1 cellular context compared by ENCODE assay signal in the genomic region with DNA sequence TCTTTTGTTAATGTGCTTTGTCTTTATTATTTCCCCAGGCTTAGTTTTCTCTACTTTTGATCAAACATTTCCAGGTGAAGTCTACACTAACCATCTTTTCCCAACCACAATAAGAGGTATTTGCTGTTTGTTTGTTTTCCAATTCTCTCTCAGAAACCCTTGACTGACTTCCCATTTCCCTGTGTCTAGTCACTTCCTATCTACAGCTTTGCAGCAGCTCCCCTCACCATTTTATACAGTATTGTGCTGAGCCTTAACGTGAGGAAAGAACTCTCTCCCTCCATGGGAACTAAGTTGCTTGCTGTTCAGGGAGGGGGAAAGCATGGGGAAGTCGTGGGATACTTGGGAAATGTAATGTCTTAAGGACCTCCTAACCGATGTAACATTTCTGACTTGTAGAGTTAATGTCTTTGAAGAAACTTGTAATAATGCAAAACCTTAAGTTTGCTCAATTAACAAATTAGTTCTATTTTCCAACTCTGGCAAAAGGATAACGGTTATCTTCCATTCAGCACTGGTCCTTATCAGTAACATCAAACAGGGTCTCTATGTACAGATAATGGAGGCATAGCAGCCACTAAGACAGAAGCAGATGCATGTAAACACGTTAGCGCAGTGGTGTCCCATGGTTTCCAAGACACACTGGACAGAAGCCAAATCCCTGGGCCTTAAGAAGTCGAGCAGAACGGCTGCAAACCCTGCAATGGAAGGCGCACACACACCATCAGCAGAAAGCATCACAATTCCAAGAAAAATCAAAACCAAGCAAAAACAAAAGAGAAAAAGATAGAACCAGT.
TF ChIP-seq lines count a peak whose summit lies in the region.

No MANE protein-coding gene starts in this region.

TF ChIP-seq in GM23338, 12 proteins besides CTCF, POLR2A, EP300 and RAD21:
- TF ChIP-seq ZNF462 (CRISPR knock-in tag; IDR thresholded peaks at IDR 0.05): no peak
- no peak for TF ChIP-seq POLR2AphosphoS5 (IDR thresholded peaks at IDR 0.05; ENCODE audit: low read depth)
- TF ChIP-seq NANOG (IDR thresholded peaks at IDR 0.05; ENCODE audit: borderline replicate concordance): no peak
- no peak for TF ChIP-seq STAT1 (IDR thresholded peaks at IDR 0.05; ENCODE audit: unreplicated experiment)
- TF ChIP-seq, protein P1, sequence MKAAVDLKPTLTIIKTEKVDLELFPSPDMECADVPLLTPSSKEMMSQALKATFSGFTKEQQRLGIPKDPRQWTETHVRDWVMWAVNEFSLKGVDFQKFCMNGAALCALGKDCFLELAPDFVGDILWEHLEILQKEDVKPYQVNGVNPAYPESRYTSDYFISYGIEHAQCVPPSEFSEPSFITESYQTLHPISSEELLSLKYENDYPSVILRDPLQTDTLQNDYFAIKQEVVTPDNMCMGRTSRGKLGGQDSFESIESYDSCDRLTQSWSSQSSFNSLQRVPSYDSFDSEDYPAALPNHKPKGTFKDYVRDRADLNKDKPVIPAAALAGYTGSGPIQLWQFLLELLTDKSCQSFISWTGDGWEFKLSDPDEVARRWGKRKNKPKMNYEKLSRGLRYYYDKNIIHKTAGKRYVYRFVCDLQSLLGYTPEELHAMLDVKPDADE (IDR thresholded peaks at IDR 0.05): no peak
- TF ChIP-seq CREB1 (CRISPR knock-in tag; IDR thresholded peaks at IDR 0.05; ENCODE audit: low read depth): no peak
- TF ChIP-seq REST (IDR thresholded peaks at IDR 0.05; ENCODE audit: unreplicated experiment): no peak
- no peak for TF ChIP-seq JUNB (IDR thresholded peaks at IDR 0.05; ENCODE audit: unreplicated experiment)
- no peak for TF ChIP-seq EZH2 (IDR thresholded peaks at IDR 0.05; ENCODE audit: low read depth, unreplicated experiment)
- TF ChIP-seq ZNF331 (CRISPR knock-in tag; IDR thresholded peaks at IDR 0.05; ENCODE audit: low read depth): no peak
- TF ChIP-seq EZH2phosphoT487 (IDR thresholded peaks at IDR 0.05; ENCODE audit: unreplicated experiment): no peak
- no peak for TF ChIP-seq ZNF114 (CRISPR knock-in tag; IDR thresholded peaks at IDR 0.05)
